Comparison of ENCODE assay signal across 28 cellular contexts in the genomic region with DNA sequence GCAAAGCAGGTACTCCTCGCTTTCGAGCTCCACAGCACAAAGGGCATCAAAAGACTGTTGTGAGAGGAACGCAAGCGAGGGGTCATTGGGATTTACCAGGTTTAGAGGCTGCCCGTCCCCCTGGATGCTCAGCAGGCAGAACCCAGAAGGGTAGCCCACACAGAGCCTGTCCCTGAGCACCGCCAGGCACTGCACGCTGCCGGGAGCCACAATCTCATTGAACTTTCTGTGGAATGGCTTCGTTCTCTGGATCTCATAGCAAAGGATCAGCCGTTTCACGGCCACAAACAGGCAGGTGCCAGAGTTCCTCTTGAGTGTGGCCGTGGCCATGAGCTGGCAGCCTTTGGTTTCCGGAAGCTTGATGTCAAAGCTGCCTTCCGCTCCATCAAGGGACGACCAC. TPM values are rescaled to one million over a fixed set of nuclear protein-coding genes. Genes with fewer than 3 reads are reported as not detected.
"Had no signal": no experiment of that assay in that cellular context is flagged by ENCODE, and none has a peak within 500 bp of the region (broad histone marks: within the 10 kb centered on the region; RNA-seq: fewer than 3 reads in every experiment).

No MANE protein-coding gene starts in this region.

- ATAC-seq: activated CD8-positive, alpha-beta T cell treated with anti-CD3 and anti-CD28 coated beads, Interleukin-2, amount 10 ng/mL, durations not matched to agents 7 days and 5 days; activated T-cell treated with anti-CD3 and anti-CD28 coated beads, Interleukin-2, amount 50 U/mL, for 4 hours; T-helper 17 cell; WTC11 had no signal

- H3K4me3 ChIP-seq: adrenal gland had no signal

- H3K27ac ChIP-seq: adrenal gland had no signal

- DNase-seq: activated CD4-positive, alpha-beta T cell treated with anti-CD3 and anti-CD28 coated beads for 48 hours; activated CD4-positive, alpha-beta T cell treated with anti-CD3 and anti-CD28 coated beads, Interleukin-2, amount 50 U/mL, for 4 hours; activated CD4-positive, CD25-positive, alpha-beta regulatory T cell treated with anti-CD3 and anti-CD28 coated beads, Interleukin-2, amount 50 U/mL, for 72 hours; activated CD8-positive, alpha-beta memory T cell treated with anti-CD3 and anti-CD28 coated beads, Interleukin-2, amount 50 U/mL, for 48 hours; activated CD8-positive, alpha-beta T cell treated with anti-CD3 and anti-CD28 coated beads, Interleukin-2, amount 10 ng/mL, durations not matched to agents 7 days and 5 days; activated effector memory CD4-positive, alpha-beta T cell treated with anti-CD3 and anti-CD28 coated beads, Interleukin-2, amount 50 U/mL, for 16 hours; activated naive CD4-positive, alpha-beta T cell treated with anti-CD3 and anti-CD28 coated beads for 36 hours; activated T-cell treated with anti-CD3 and anti-CD28 coated beads, Interleukin-2, amount 50 U/mL, for 4 hours; adrenal gland; anterior cingulate cortex; central memory CD4-positive, alpha-beta T cell; MM.1S; NCI-H1105; NCI-H1436; NCI-H1694 treated with DMSO at 0.1 percent for 48 hours; NCI-H2029 treated with DMSO at 0.1 percent for 48 hours; NCI-H345; NCI-H510A; NCI-H526 treated with DMSO at 0.1 percent for 48 hours; NCI-H82; OCI-M1; SHP77 treated with DMSO at 0.1 percent for 48 hours; T-helper 17 cell; T-helper 9 cell had no signal

- H3K27me3 ChIP-seq: adrenal gland had no signal

- FAIRE-seq: bronchial epithelial cell, RCC 7860 had no signal

- H3K9me3 ChIP-seq: adrenal gland had no signal

- H3K4me1 ChIP-seq: adrenal gland had no signal

RNA-seq across cellular contexts. Expression of a gene that starts 21.5 kb away (rescaled TPM):
- total RNA-seq: SK-MEL-5 had no signal
